In the genomic region with DNA sequence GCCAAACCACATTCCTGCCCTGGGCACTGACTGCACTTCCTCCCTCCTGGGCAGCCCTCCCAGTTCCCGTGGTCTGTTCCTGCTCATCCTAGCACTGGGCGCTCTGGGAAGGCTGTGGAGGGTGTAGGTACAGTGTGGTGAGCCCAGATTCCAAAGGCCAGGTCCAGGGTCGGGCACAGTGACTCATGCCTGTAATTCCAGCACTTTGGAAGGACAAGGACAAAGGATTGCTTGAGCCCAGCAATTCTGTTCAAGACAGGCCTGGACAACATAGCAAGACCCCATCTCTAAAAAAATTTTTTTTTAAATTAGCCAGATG, we compare ENCODE assay signal across 16 cellular contexts. TPM values are rescaled to one million over a fixed set of nuclear protein-coding genes. Genes with fewer than 3 reads are reported as not detected.
DNase-seq lines count a peak whose midpoint lies in the region; ATAC-seq and TF ChIP-seq lines count a peak whose summit lies in the region.
"Had no signal": no experiment of that assay in that cellular context is flagged by ENCODE, and none has a peak within 500 bp of the region (broad histone marks: within the 10 kb centered on the region; RNA-seq: fewer than 3 reads in every experiment).

No MANE protein-coding gene starts in this region.

- peaks cover 10% of the 10 kb centered on the region for H3F3A ChIP-seq in SK-N-SH (replicated peaks; ENCODE audit: insufficient read depth)

- WGBS in SK-N-SH (ENCODE audit: low lambda C conversion rate): 60% methylated on average over 3 of the region's 3 CpGs
- WGBS in iPS DF 6.9 (ENCODE audit: insufficient coverage, insufficient read length): no CpG with 5 or more reads among the region's 3 CpGs
- WGBS in transverse colon (ENCODE audit: low coverage in 1 of 2), 2 donors: 67% methylated on average over 3 of the region's 3 CpGs; no CpG with 5 or more reads in 1 of the 2 donors

- H3K9ac ChIP-seq in SK-N-SH: no peak overlapping the region

- H3K4me3 ChIP-seq in SK-N-SH (ENCODE audit: low read depth in 2 of 2, low read length in 1 of 2) (no peak overlapping the region), iPS DF 6.9 (ENCODE audit: low read length) (peak overlapping the region; percentile 10; the same call in 1 of the 2 replicates), transverse colon (no peak overlapping the region)
- H3K4me3 ChIP-seq: HAP-1 had no signal

- no peaks in the 10 kb centered on the region for H3K9me3 Mint-ChIP-seq in natural killer cell
- H3K9me3 Mint-ChIP-seq: nephron progenitor cell had no signal

- TF ChIP-seq CTCF in SK-N-SH (IDR thresholded peaks at IDR 0.05) (no peak), transverse colon (IDR thresholded peaks at IDR 0.05) (no peak), natural killer cell (IDR thresholded peaks at IDR 0.05) (no peak)

- no peaks in the 10 kb centered on the region for H3K36me3 ChIP-seq in SK-N-SH (replicated peaks in 1 of 2; ENCODE audit: control insufficient read depth in 1 of 2, insufficient read depth in 2 of 2, low read length in 1 of 2)
- no peaks in the 10 kb centered on the region for H3K36me3 ChIP-seq in iPS DF 6.9 (ENCODE audit: control insufficient read depth, insufficient read depth, low read length)
- H3K36me3 ChIP-seq in transverse colon: no peaks in the 10 kb centered on the region
- H3K36me3 ChIP-seq: HAP-1 had no signal

- ATAC-seq in natural killer cell: no peak

- H3K4me1 Mint-ChIP-seq in natural killer cell: no peaks in the 10 kb centered on the region

- CTCF ChIA-PET in SK-N-SH (lab: Yijun Ruan, JAX): interaction anchor here (0.7 to 6.6 kb wide), 5 partner anchors 11 to 295 kb away, joined by 3 to 138 read pairs (median 3); partner anchors contain the start of gene GINS2

- POLR2A ChIA-PET in SK-N-SH (lab: Yijun Ruan, JAX): no interaction called here

- peaks cover 4 to 6% of the 10 kb centered on the region in 2 donors for H3K27me3 Mint-ChIP-seq in natural killer cell (ENCODE audit: low read depth in 2 of 2)

- H3K4me1 ChIP-seq in SK-N-SH (ENCODE audit: control insufficient read depth in 1 of 2, insufficient read depth in 2 of 2, low read depth in 1 of 2, low read length in 1 of 2) (peaks cover 0 to 27% of the 10 kb centered on the region in 2 experiments; a peak in 1 of 4 replicates), iPS DF 6.9 (ENCODE audit: control insufficient read depth, insufficient read depth, low read length) (no peaks in the 10 kb centered on the region), transverse colon (peaks cover 0 to 19% (median 3%) of the 10 kb centered on the region in 4 donors)

- no peak overlapping the region for H3K27ac ChIP-seq in SK-N-SH (ENCODE audit: low read depth in 2 of 2, low read length in 1 of 2)
- no peak overlapping the region for H3K27ac ChIP-seq in iPS DF 6.9 (ENCODE audit: low read length)
- H3K27ac ChIP-seq in transverse colon: no peak overlapping the region

- in situ Hi-C loops in transverse colon (cut with MboI; ENCODE audit: low pct_ligation_motif_present in 1 of 4, low pct_unique_long_range_greater_than_20kb in 1 of 4, low sequenced_read_pairs in 3 of 4): loop anchor here in 2 of 4 donors (25.0 kb wide), 2 partner anchors 308 to 433 kb away; no protein-coding TSS in a partner anchor

- no peak overlapping the region for H2AFZ ChIP-seq in SK-N-SH (ENCODE audit: low read depth)

- TF ChIP-seq EP300 in SK-N-SH (IDR thresholded peaks at IDR 0.05; ENCODE audit: borderline replicate concordance in 1 of 2, low read depth in 1 of 2, low read length in 1 of 2) (no peak), transverse colon (IDR thresholded peaks at IDR 0.05; ENCODE audit: low read depth) (no peak)

- peaks cover 22% of the 10 kb centered on the region for H4K20me1 ChIP-seq in SK-N-SH (ENCODE audit: insufficient read depth)

- intact Hi-C loops in transverse colon (cut with DNase I; ENCODE audit: low total_unique reads) (no loop called here), natural killer cell (cut with micrococcal nuclease) (no loop called here)

- no peak overlapping the region for H3K4me3 Mint-ChIP-seq in natural killer cell
- H3K4me3 Mint-ChIP-seq: nephron progenitor cell had no signal

- DNase-seq in NCI-H2196 (lab: John Stamatoyannopoulos, UW; ENCODE audit: unreplicated experiment): peak; percentile 19
- no peak for DNase-seq in NCI-H2196 treated with DMSO at 0.1 percent for 48 hours (lab: John Stamatoyannopoulos, UW; ENCODE audit: unreplicated experiment)
- DNase-seq in SK-N-SH: no peak
- DNase-seq in iPS DF 6.9 (ENCODE audit: low read depth, low spot score): no peak
- peak; percentile 49 for DNase-seq in transverse colon
- DNase-seq in NCI-H1048 (lab: John Stamatoyannopoulos, UW): no peak
- DNase-seq in natural killer cell: no peak
- no peak for DNase-seq in cerebellum (ENCODE audit: low spot score)
- DNase-seq: 8988T; activated CD4-positive, alpha-beta T cell treated with anti-CD3 and anti-CD28 coated beads, Interleukin-2, amount 50 U/mL, for 4 hours; left cardiac atrium; NCI-H1105 treated with DMSO at 0.1 percent for 48 hours; NCI-H446 treated with DMSO at 0.1 percent for 48 hours; nephron progenitor cell; T-helper 2 cell had no signal

- H3K79me2 ChIP-seq in SK-N-SH (ENCODE audit: insufficient read depth): no peaks in the 10 kb centered on the region; the same call in 1 of the 2 replicates

- H3K27me3 ChIP-seq in SK-N-SH (ENCODE audit: insufficient read depth): no peaks in the 10 kb centered on the region
- H3K27me3 ChIP-seq in iPS DF 6.9 (ENCODE audit: control insufficient read depth, insufficient read depth, low read length): 0 out of 2 replicates have a peak, but pooled peaks cover 2% of the 10 kb centered on the region
- no peaks in the 10 kb centered on the region for H3K27me3 ChIP-seq in transverse colon

- H3K27ac Mint-ChIP-seq in natural killer cell: no peak overlapping the region
- H3K27ac Mint-ChIP-seq: nephron progenitor cell had no signal

- no peak overlapping the region for H3K4me2 ChIP-seq in SK-N-SH

- H3K9me2 ChIP-seq in SK-N-SH: no peaks in the 10 kb centered on the region

- H3K9me3 ChIP-seq in SK-N-SH (no peaks in the 10 kb centered on the region), iPS DF 6.9 (ENCODE audit: control insufficient read depth, insufficient read depth, low read length) (no peaks in the 10 kb centered on the region), transverse colon (no peaks in the 10 kb centered on the region)
- H3K9me3 ChIP-seq: HAP-1 had no signal

- TF ChIP-seq RAD21 in SK-N-SH (IDR thresholded peaks at IDR 0.05; ENCODE audit: low read length): no peak

- no peak for TF ChIP-seq POLR2A in transverse colon (IDR thresholded peaks at IDR 0.05)

- H3K36me3 Mint-ChIP-seq in natural killer cell: no peaks in the 10 kb centered on the region

TF ChIP-seq in SK-N-SH, 30 proteins besides CTCF, POLR2A, EP300 and RAD21 (continues in another document):
- no peak for TF ChIP-seq MXI1 (IDR thresholded peaks at IDR 0.05; ENCODE audit: low read depth, low read length)
- no peak for TF ChIP-seq IRF3 (IDR thresholded peaks at IDR 0.05; ENCODE audit: low read depth, low read length)
- TF ChIP-seq NFIC (IDR thresholded peaks at IDR 0.05; ENCODE audit: borderline replicate concordance): 0 out of 2 replicates have a peak, but pooled peaks have one; percentile 14
- 0 out of 2 replicates have a peak, but pooled peaks have one; percentile 29 for TF ChIP-seq FOSL2 (IDR thresholded peaks at IDR 0.05; ENCODE audit: borderline replicate concordance, low read depth)
- TF ChIP-seq, protein P1, sequence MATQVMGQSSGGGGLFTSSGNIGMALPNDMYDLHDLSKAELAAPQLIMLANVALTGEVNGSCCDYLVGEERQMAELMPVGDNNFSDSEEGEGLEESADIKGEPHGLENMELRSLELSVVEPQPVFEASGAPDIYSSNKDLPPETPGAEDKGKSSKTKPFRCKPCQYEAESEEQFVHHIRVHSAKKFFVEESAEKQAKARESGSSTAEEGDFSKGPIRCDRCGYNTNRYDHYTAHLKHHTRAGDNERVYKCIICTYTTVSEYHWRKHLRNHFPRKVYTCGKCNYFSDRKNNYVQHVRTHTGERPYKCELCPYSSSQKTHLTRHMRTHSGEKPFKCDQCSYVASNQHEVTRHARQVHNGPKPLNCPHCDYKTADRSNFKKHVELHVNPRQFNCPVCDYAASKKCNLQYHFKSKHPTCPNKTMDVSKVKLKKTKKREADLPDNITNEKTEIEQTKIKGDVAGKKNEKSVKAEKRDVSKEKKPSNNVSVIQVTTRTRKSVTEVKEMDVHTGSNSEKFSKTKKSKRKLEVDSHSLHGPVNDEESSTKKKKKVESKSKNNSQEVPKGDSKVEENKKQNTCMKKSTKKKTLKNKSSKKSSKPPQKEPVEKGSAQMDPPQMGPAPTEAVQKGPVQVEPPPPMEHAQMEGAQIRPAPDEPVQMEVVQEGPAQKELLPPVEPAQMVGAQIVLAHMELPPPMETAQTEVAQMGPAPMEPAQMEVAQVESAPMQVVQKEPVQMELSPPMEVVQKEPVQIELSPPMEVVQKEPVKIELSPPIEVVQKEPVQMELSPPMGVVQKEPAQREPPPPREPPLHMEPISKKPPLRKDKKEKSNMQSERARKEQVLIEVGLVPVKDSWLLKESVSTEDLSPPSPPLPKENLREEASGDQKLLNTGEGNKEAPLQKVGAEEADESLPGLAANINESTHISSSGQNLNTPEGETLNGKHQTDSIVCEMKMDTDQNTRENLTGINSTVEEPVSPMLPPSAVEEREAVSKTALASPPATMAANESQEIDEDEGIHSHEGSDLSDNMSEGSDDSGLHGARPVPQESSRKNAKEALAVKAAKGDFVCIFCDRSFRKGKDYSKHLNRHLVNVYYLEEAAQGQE (IDR thresholded peaks at IDR 0.05; ENCODE audit: low read depth, low read length): no peak
- no peak for TF ChIP-seq TAF1 (IDR thresholded peaks at IDR 0.05; ENCODE audit: borderline replicate concordance, low read depth, low read length)

RNA-seq across cellular contexts. Expression of gene C16orf74, which starts 30.6 kb away (rescaled TPM):
- polyA plus RNA-seq in SK-N-SH (2012; rRNA removed): 15.9 and 27.2 TPM in 2 replicates
- 13.7 and 16.7 TPM in 2 replicates for polyA plus RNA-seq in SK-N-SH (2012; cell fraction: cytosol; rRNA removed)
- 20.6 and 35.2 TPM in 2 replicates for polyA plus RNA-seq in SK-N-SH (2012; cell fraction: nucleus; rRNA removed)
- total RNA-seq in transverse colon: 1 to 10 TPM in 1 of 4 donors, under 1 TPM in 1, not detected in 2; 0.27 to 7.0 TPM
- 1 to 10 TPM in 2 of 3 donors, under 1 TPM in 1; 0.71 to 2.2 (median 1.8) TPM for total RNA-seq in natural killer cell
- 1.00 TPM for total RNA-seq in cerebellum

RNA-seq across cellular contexts. Expression of gene GINS2, which starts 31.5 kb away (rescaled TPM):
- 8.4 and 9.0 TPM in 2 replicates for polyA plus RNA-seq in SK-N-SH (2012; rRNA removed)
- 9.0 and 9.3 TPM in 2 replicates for polyA plus RNA-seq in SK-N-SH (2012; cell fraction: cytosol; rRNA removed)
- 3.7 and 4.5 TPM in 2 replicates for polyA plus RNA-seq in SK-N-SH (2012; cell fraction: nucleus; rRNA removed)
- 1 to 10 TPM in 2 of 4 donors, under 1 TPM in 1, not detected in 1; 1.00 to 4.4 (median 1.2) TPM for total RNA-seq in transverse colon
- 1 to 10 TPM in 1 of 3 donors, under 1 TPM in 2; 0.73 to 2.6 (median 0.89) TPM for total RNA-seq in natural killer cell
- 11.3 TPM for total RNA-seq in cerebellum

Comparison
In these comparisons a context has a peak if more than half of its experiments do, and no peak if none do; other contexts are left out.
1. DNase-seq: peak in NCI-H2196 (single experiment) and transverse colon (single experiment); none in NCI-H2196 treated with DMSO at 0.1 percent for 48 hours (single experiment), SK-N-SH (single experiment), iPS DF 6.9 (single experiment), NCI-H1048 (single experiment), natural killer cell (single experiment) and cerebellum (single experiment).